Comparison of ENCODE assay signal across 12 cellular contexts in the genomic region with DNA sequence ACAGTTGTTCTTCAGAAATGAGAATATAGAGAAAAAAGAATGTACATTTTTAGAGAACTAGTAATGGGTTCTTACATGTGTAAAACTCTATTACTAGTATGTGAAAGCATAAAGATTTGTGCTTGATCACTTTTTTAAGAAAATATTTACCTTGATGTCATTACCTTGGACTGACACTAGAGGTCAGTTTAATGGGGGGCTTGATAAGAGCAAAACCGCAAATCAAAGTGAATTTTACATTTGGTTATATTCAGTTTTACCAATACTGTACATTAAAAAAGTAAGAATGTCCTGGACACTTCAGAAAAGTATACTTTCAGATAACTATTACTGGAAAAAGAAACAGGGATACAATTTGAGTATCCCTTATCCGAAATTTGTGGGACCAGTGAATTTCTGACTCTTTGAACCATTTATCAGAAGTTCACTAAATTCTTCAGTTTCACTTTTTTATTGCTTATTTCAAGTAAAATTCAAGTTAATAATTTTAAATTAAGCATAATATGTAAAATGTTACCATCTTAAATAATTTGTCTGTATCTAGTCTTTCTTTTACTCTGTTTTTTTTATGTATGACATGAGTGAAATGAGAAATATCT.
A peak's percentile ranks its signal among the peaks of the same experiment; 100 is the strongest.
DNase-seq lines count a peak whose midpoint lies in the region; ATAC-seq, FAIRE-seq and TF ChIP-seq lines count a peak whose summit lies in the region.
"Had no signal": no experiment of that assay in that cellular context is flagged by ENCODE, and none has a peak within 500 bp of the region (broad histone marks: within the 10 kb centered on the region; RNA-seq: fewer than 3 reads in every experiment).

No MANE protein-coding gene starts in this region.

- H3F3A ChIP-seq in MM.1S (ENCODE audit: insufficient read depth, low read length) = no peaks in the 10 kb centered on the region

- 51 to 57% methylated on average over 2 of the region's 2 CpGs for WGBS in pancreas, 2 donors

- ATAC-seq in pancreas (no peak), left lung (no peak)

- no peaks in the 10 kb centered on the region for H3K4me1 ChIP-seq in MM.1S (ENCODE audit: low read length)
- H3K4me1 ChIP-seq in pancreas = no peaks in the 10 kb centered on the region
- no peaks in the 10 kb centered on the region for H3K4me1 ChIP-seq in left lung
- H3K4me1 ChIP-seq: BLaER1 treated with 17β-estradiol and CSF1 and Interleukin-3, amounts not matched to agents 10 nM and 100 nM had no signal

- H3K4me3 ChIP-seq in MM.1S (ENCODE audit: low read length) (no peak overlapping the region), pancreas (no peak overlapping the region), left lung (no peak overlapping the region)
- H3K4me3 ChIP-seq: BLaER1 treated with 17β-estradiol and CSF1 and Interleukin-3, amounts not matched to agents 10 nM and 100 nM had no signal

- intact Hi-C loops in pancreas (cut with DNase I) (no loop called here), left lung (cut with DNase I) (no loop called here)

- no peak for FAIRE-seq in pancreas (lab: Jason Lieb, UNC)

- H3K27ac ChIP-seq in MM.1S (ENCODE audit: low read length) (no peak overlapping the region), pancreas (no peak overlapping the region), left lung (no peak overlapping the region)
- H3K27ac ChIP-seq: BLaER1 treated with 17β-estradiol and CSF1 and Interleukin-3, amounts not matched to agents 10 nM and 100 nM had no signal

- TF ChIP-seq CTCF in MM.1S (IDR thresholded peaks at IDR 0.05; ENCODE audit: low read length) (peak; percentile 50), pancreas (IDR thresholded peaks at IDR 0.05) (peak in 3 of 4 donors; percentile 6 to 26 (median 9)), left lung (IDR thresholded peaks at IDR 0.05) (peak in 1 of 2 donors; percentile 27)

- no peaks in the 10 kb centered on the region for H3K36me3 ChIP-seq in MM.1S (replicated peaks; ENCODE audit: insufficient read depth, low read length)
- no peaks in the 10 kb centered on the region for H3K36me3 ChIP-seq in pancreas
- no peaks in the 10 kb centered on the region for H3K36me3 ChIP-seq in left lung
- H3K36me3 ChIP-seq: BLaER1 treated with 17β-estradiol and CSF1 and Interleukin-3, amounts not matched to agents 10 nM and 100 nM had no signal

- H3K27me3 ChIP-seq in MM.1S (replicated peaks; ENCODE audit: insufficient read depth, low read length) (no peaks in the 10 kb centered on the region), pancreas (peaks cover 0 to 8% (median 0%) of the 10 kb centered on the region in 4 donors), left lung (no peaks in the 10 kb centered on the region)
- H3K27me3 ChIP-seq: BLaER1 treated with 17β-estradiol and CSF1 and Interleukin-3, amounts not matched to agents 10 nM and 100 nM had no signal

- H3K4me2 ChIP-seq in MM.1S (ENCODE audit: low read depth, low read length) = no peak overlapping the region
- H3K4me2 ChIP-seq: BLaER1 treated with 17β-estradiol and CSF1 and Interleukin-3, amounts not matched to agents 10 nM and 100 nM had no signal

- no peaks in the 10 kb centered on the region for H3K9me2 ChIP-seq in MM.1S (replicated peaks; ENCODE audit: insufficient read depth, low read length)

- no peaks in the 10 kb centered on the region for H3K79me2 ChIP-seq in MM.1S (ENCODE audit: low read length)

- H4K20me1 ChIP-seq in MM.1S (ENCODE audit: insufficient read depth, low read length) = no peaks in the 10 kb centered on the region
- H4K20me1 ChIP-seq: BLaER1 treated with 17β-estradiol and CSF1 and Interleukin-3, amounts not matched to agents 10 nM and 100 nM had no signal

- no peak overlapping the region for H3K9ac ChIP-seq in MM.1S (ENCODE audit: low read length)
- H3K9ac ChIP-seq: BLaER1 treated with 17β-estradiol and CSF1 and Interleukin-3, amounts not matched to agents 10 nM and 100 nM had no signal

- H2AFZ ChIP-seq in MM.1S (ENCODE audit: low read length) = no peak overlapping the region

- DNase-seq in NCI-H748 (lab: John Stamatoyannopoulos, UW; ENCODE audit: unreplicated experiment) (peak; percentile 11), NCI-H748 treated with DMSO at 0.1 percent for 48 hours (lab: John Stamatoyannopoulos, UW) (no peak), MM.1S (peak; percentile 12), dermis blood vessel endothelial cell (peak; percentile 32), pancreas (no peak), left lung (no peak), islet precursor cell (no peak)
- DNase-seq in activated CD4-positive, alpha-beta T cell treated with anti-CD3 and anti-CD28 coated beads for 48 hours = no peak
- DNase-seq: activated CD4-positive, alpha-beta T cell treated with anti-CD3 and anti-CD28 coated beads, Interleukin-2, amount 50 U/mL, for 4 hours; caudate nucleus; NCI-H345 had no signal

- H3K9me3 ChIP-seq in MM.1S (replicated peaks; ENCODE audit: insufficient read depth, low read length) = no peaks in the 10 kb centered on the region
- H3K9me3 ChIP-seq in pancreas = no peaks in the 10 kb centered on the region
- no peaks in the 10 kb centered on the region for H3K9me3 ChIP-seq in left lung

Comparison
In these comparisons a context has a peak if more than half of its experiments do, and no peak if none do; other contexts are left out.
1. DNase-seq: peak in NCI-H748 (single experiment), MM.1S (single experiment) and dermis blood vessel endothelial cell (single experiment); none in NCI-H748 treated with DMSO at 0.1 percent for 48 hours (single experiment), pancreas (0 of 6), left lung (0 of 2), islet precursor cell (single experiment) and activated CD4-positive, alpha-beta T cell treated with anti-CD3 and anti-CD28 coated beads for 48 hours (single experiment).